In the genomic region with DNA sequence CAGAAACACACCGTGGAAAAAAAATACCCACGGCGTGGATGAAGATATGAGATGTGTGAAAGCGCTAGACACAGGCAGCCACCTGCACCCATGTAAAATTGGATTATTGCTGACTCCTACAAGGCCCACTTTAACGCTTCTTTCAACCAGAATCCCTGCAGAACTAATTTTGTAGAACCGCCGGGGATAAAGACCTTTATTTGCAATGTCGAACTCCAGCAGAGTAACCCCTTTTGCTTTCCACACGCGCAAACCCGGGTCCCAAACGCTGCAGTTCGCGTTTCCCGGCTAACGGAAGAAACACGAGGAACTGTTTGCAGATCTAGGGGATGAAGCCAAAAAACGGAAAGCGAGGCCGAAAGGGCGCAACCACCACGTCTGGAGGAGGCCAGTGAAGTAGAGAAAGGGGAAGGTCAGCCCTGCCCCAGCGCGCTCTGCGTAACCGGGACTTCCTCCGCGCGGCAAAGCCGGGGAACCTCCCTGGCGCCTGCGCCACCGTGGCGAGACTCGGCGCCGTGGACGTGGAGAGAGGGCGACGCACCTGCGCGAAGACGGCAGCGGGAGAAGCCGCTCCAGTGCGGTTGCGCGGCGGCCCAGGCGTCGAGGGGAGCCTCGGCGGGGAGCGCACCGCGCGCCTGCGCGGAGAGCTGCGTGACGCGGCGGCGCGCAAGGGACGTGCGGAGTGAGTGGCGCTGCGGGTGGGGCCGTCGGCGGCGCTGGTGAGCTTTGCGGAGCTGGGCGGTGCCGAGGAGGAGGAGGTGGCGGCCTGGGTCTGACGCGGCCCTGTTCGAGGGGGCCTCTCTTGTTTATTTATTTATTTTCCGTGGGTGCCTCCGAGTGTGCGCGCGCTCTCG, we compare ENCODE assay signal across 7 cellular contexts. TPM values are rescaled to one million over a fixed set of nuclear protein-coding genes. Genes with fewer than 3 reads are reported as not detected.
DNase-seq lines count a peak whose midpoint lies in the region; ATAC-seq, FAIRE-seq and TF ChIP-seq lines count a peak whose summit lies in the region.

A gene (plus strand): TSS at position 729 of the 854 bp plus-strand sequence. CDS start 295 bp downstream, outside the sequence.

- FAIRE-seq in astrocyte (lab: Jason Lieb, UNC): no peak

- H3K27me3 ChIP-seq in astrocyte (ENCODE audit: insufficient read depth, low read length): no peaks in the 10 kb centered on the region

- H3K79me2 ChIP-seq in astrocyte (ENCODE audit: insufficient read depth, low read length): peaks cover 45% of the 10 kb centered on the region

- H2AFZ ChIP-seq in astrocyte (ENCODE audit: low read depth, low read length): peak within 1 kb of the TSS; percentile 83

- H3K4me3 Mint-ChIP-seq in T-helper 2 cell treated with Interferon-gamma antibody and Interleukin-4, amounts not matched to agents 5 μg/mL and 100 μg/mL, for 36 hours: peak within 1 kb of the TSS; percentile 92
- H3K4me3 Mint-ChIP-seq in astrocyte (ENCODE audit: unreplicated experiment): peak within 1 kb of the TSS; percentile 96

- H3K9me3 ChIP-seq in astrocyte (ENCODE audit: insufficient read depth, low read depth, low read length): no peaks in the 10 kb centered on the region

- peak within 1 kb of the TSS; percentile 97 for H3K4me3 ChIP-seq in astrocyte (ENCODE audit: insufficient read depth, low read depth, low read length)

- H3K27me3 Mint-ChIP-seq in T-helper 2 cell treated with Interferon-gamma antibody and Interleukin-4, amounts not matched to agents 5 μg/mL and 100 μg/mL, for 36 hours (ENCODE audit: low read depth): no peaks in the 10 kb centered on the region
- H3K27me3 Mint-ChIP-seq in astrocyte (ENCODE audit: low read depth, unreplicated experiment): no peaks in the 10 kb centered on the region

- peaks cover 39% of the 10 kb centered on the region for H4K20me1 ChIP-seq in astrocyte (ENCODE audit: insufficient read depth, low read length)

- peak; percentile 83 for ATAC-seq in GM18505 (IDR thresholded peaks at IDR 0.05; ENCODE audit: unreplicated experiment)
- ATAC-seq in HG02973 (IDR thresholded peaks at IDR 0.05; ENCODE audit: unreplicated experiment): peak; percentile 77

- peak within 1 kb of the TSS; percentile 98 for H3K9ac ChIP-seq in astrocyte (ENCODE audit: low read length)

- H3K4me2 ChIP-seq in astrocyte (ENCODE audit: low read length): peak within 1 kb of the TSS; percentile 98

- H3K4me1 ChIP-seq in astrocyte (ENCODE audit: insufficient read depth, low read length): peaks cover 35% of the 10 kb centered on the region

- H3K36me3 ChIP-seq in astrocyte (ENCODE audit: insufficient read depth, low read length): no peaks in the 10 kb centered on the region

- TF ChIP-seq POLR2A in GM18505 (IDR thresholded peaks at IDR 0.05; ENCODE audit: borderline replicate concordance, extremely low read depth, insufficient read depth, insufficient read length): peak; percentile 94

- H3K9me3 Mint-ChIP-seq in T-helper 2 cell treated with Interferon-gamma antibody and Interleukin-4, amounts not matched to agents 5 μg/mL and 100 μg/mL, for 36 hours: no peaks in the 10 kb centered on the region
- no peaks in the 10 kb centered on the region for H3K9me3 Mint-ChIP-seq in astrocyte (ENCODE audit: unreplicated experiment)

- peak within 1 kb of the TSS; percentile 97 for H3K27ac ChIP-seq in astrocyte (ENCODE audit: low read depth, low read length)

- H3K4me1 Mint-ChIP-seq in T-helper 2 cell treated with Interferon-gamma antibody and Interleukin-4, amounts not matched to agents 5 μg/mL and 100 μg/mL, for 36 hours (ENCODE audit: low read depth): peaks cover 52% of the 10 kb centered on the region
- peaks cover 27% of the 10 kb centered on the region for H3K4me1 Mint-ChIP-seq in astrocyte (ENCODE audit: low read depth, unreplicated experiment)

- H3K27ac Mint-ChIP-seq in T-helper 2 cell treated with Interferon-gamma antibody and Interleukin-4, amounts not matched to agents 5 μg/mL and 100 μg/mL, for 36 hours: peak within 1 kb of the TSS; percentile 96
- peak within 1 kb of the TSS; percentile 97 for H3K27ac Mint-ChIP-seq in astrocyte (ENCODE audit: unreplicated experiment)

- DNase-seq in NCI-H1930 (lab: John Stamatoyannopoulos, UW): peak; percentile 93 to 95
- peak; percentile 97 for DNase-seq in T-helper 2 cell treated with Interferon-gamma antibody and Interleukin-4, amounts not matched to agents 5 μg/mL and 100 μg/mL, for 36 hours (ENCODE audit: low spot score)
- DNase-seq in astrocyte (ENCODE audit: low read depth): peak; percentile 90
- peak; percentile 95 for DNase-seq in hepatic stellate cell (ENCODE audit: low spot score)
- peak; percentile 96 for DNase-seq in retina

- peaks cover 15% of the 10 kb centered on the region for H3K36me3 Mint-ChIP-seq in T-helper 2 cell treated with Interferon-gamma antibody and Interleukin-4, amounts not matched to agents 5 μg/mL and 100 μg/mL, for 36 hours (ENCODE audit: low read depth)
- no peaks in the 10 kb centered on the region for H3K36me3 Mint-ChIP-seq in astrocyte (ENCODE audit: low read depth, unreplicated experiment)

- no peak for TF ChIP-seq CTCF in astrocyte (IDR thresholded peaks at IDR 0.05; ENCODE audit: insufficient read depth, low read depth, low read length)

RNA-seq across cellular contexts. Expression of the gene that starts here (rescaled TPM):
- 250 and 263 TPM in 2 replicates for total RNA-seq in astrocyte

Comparison
In these comparisons a context has a peak if more than half of its experiments do, and no peak if none do; other contexts are left out.
1. Peak in every context shown above with its lines: DNase-seq, ATAC-seq, H3K4me3 ChIP-seq and H3K27ac ChIP-seq.